Comparison of ENCODE assay signal across 8 cellular contexts in the genomic region with DNA sequence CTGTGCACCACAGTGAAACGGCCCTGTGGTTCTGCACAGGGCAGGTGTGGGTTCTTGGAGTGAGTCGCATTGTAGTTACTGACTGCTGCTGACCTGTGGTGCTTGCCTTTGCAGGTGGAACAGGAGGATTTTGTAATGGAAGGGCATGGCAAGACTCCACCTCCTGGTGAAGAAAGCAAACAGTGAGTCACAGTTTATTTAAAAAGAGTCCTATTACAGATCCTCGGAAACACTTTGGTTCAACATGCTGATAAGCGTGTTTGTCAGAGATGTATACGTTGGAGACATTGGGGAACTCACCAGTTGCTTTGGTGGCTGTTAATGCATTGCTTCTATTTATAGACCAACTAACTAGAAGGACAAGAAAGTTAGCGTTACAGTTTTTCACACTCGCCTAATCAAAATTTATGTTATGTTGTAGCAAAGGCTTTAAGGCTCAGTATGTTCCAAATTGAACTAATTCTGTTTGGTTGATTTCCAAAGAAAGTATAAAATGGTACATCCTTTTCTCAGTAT. TPM values are rescaled to one million over a fixed set of nuclear protein-coding genes. Genes with fewer than 3 reads are reported as not detected.
DNase-seq lines count a peak whose midpoint lies in the region; ATAC-seq and TF ChIP-seq lines count a peak whose summit lies in the region.

No MANE protein-coding gene starts in this region.

- H3K27ac ChIP-seq in breast epithelium = no peak overlapping the region

- H3K4me1 ChIP-seq in breast epithelium = no peaks in the 10 kb centered on the region

- no peaks in the 10 kb centered on the region for H3K9me3 ChIP-seq in breast epithelium

- no TSS peak for BruUV-seq in MCF 10A (replicated peaks; lab: Mats Ljungman, UMichigan)

- peak; percentile 82 for DNase-seq in MCF 10A (ENCODE audit: unreplicated experiment)
- no peak for DNase-seq in breast epithelium (ENCODE audit: low spot score in 2 of 2)
- peak; percentile 18 for DNase-seq in NCI-H526 treated with DMSO at 0.1 percent for 48 hours (lab: John Stamatoyannopoulos, UW)
- peak; percentile 18 to 68 for DNase-seq in T47D (ENCODE audit: low read depth in 1 of 2, low spot score in 1 of 2)
- no peak for DNase-seq in mesothelial cell of epicardium (ENCODE audit: low spot score in 2 of 2, unreplicated experiment in 2 of 2)
- no peak for DNase-seq in stimulated activated CD4-positive, alpha-beta T cell treated with anti-CD3 and anti-CD28 coated beads, Interleukin-4, amount 100 ng/mL, for 1 hour

- H3K27me3 ChIP-seq in breast epithelium = no peaks in the 10 kb centered on the region

- POLR2A ChIA-PET in MCF 10A (lab: Yijun Ruan, JAX) = interaction anchor here (0.6 to 2.2 kb wide), 3 partner anchors 21 to 78 kb away, joined by 3 to 6 read pairs (median 4); partner anchors contain the start of gene TNRC6B

- H3K9me3 Mint-ChIP-seq in MCF 10A (ENCODE audit: unreplicated experiment) (no peaks in the 10 kb centered on the region), mesothelial cell of epicardium (peaks cover 4% of the 10 kb centered on the region)

- TF ChIP-seq CTCF in MCF 10A (IDR thresholded peaks at IDR 0.05; ENCODE audit: unreplicated experiment) (peak; percentile 13), breast epithelium (IDR thresholded peaks at IDR 0.05) (no peak), mesothelial cell of epicardium (IDR thresholded peaks at IDR 0.05; ENCODE audit: unreplicated experiment) (no peak)

- intact Hi-C loops in MCF 10A (cut with micrococcal nuclease) = no loop called here
- intact Hi-C loops in breast epithelium (cut with DNase I; ENCODE audit: low total_unique reads) = no loop called here

- H3K4me1 Mint-ChIP-seq in MCF 10A (ENCODE audit: insufficient read depth, unreplicated experiment) = no peaks in the 10 kb centered on the region
- peaks cover 33% of the 10 kb centered on the region for H3K4me1 Mint-ChIP-seq in mesothelial cell of epicardium

- no peak for ATAC-seq in GM19452 (IDR thresholded peaks at IDR 0.05; ENCODE audit: unreplicated experiment)
- ATAC-seq in SK-N-SH treated with all-trans-retinoic acid at 6 μM for 48 hours = no peak

- no peaks in the 10 kb centered on the region for H3K27me3 Mint-ChIP-seq in MCF 10A (ENCODE audit: insufficient read depth, unreplicated experiment)
- no peaks in the 10 kb centered on the region for H3K27me3 Mint-ChIP-seq in mesothelial cell of epicardium (ENCODE audit: low read depth)

- in situ Hi-C loops in T47D (cut with HindIII; ENCODE audit: low pct_unique_long_range_greater_than_20kb, low sequenced_read_pairs) = no loop called here

- H3K36me3 ChIP-seq in breast epithelium = no peaks in the 10 kb centered on the region

- no peak for TF ChIP-seq POLR2A in breast epithelium (IDR thresholded peaks at IDR 0.05)

- peaks cover 7% of the 10 kb centered on the region for H3K36me3 Mint-ChIP-seq in MCF 10A (ENCODE audit: insufficient read depth, unreplicated experiment)
- H3K36me3 Mint-ChIP-seq in mesothelial cell of epicardium = peaks cover 3% of the 10 kb centered on the region

- CTCF ChIA-PET in MCF 10A (lab: Yijun Ruan, JAX) = no interaction called here

- no peak overlapping the region for H3K4me3 Mint-ChIP-seq in MCF 10A (ENCODE audit: unreplicated experiment)
- H3K4me3 Mint-ChIP-seq in mesothelial cell of epicardium = no peak overlapping the region

- H3K4me3 ChIP-seq in breast epithelium = no peak overlapping the region

- H3K27ac Mint-ChIP-seq in MCF 10A (ENCODE audit: low read depth, unreplicated experiment) (no peak overlapping the region), mesothelial cell of epicardium (peak overlapping the region; percentile 50)

TF ChIP-seq in SK-N-SH treated with all-trans-retinoic acid at 6 μM for 48 hours, 23 proteins besides CTCF, POLR2A, EP300 and RAD21:
- no peak for TF ChIP-seq PPARA (CRISPR knock-in tag; IDR thresholded peaks at IDR 0.05; ENCODE audit: borderline replicate concordance)

RNA-seq across cellular contexts. Expression of gene TNRC6B, which starts 21.7 kb away (rescaled TPM):
- total RNA-seq in MCF 10A (2022) (27.1 and 39.3 TPM in 2 replicates), breast epithelium (10 to 100 TPM; 32.8 to 53.1 (median 39.7) TPM), mesothelial cell of epicardium (71.5 to 80.1 TPM (median 75.7 TPM) in 3 replicates)

Comparison
In these comparisons a context has a peak if more than half of its experiments do, and no peak if none do; other contexts are left out.
1. DNase-seq: peak in MCF 10A (single experiment), NCI-H526 treated with DMSO at 0.1 percent for 48 hours (single experiment) and T47D (2 of 2); none in breast epithelium (0 of 2), mesothelial cell of epicardium (0 of 2) and stimulated activated CD4-positive, alpha-beta T cell treated with anti-CD3 and anti-CD28 coated beads, Interleukin-4, amount 100 ng/mL, for 1 hour (single experiment).